ENCODE assay signal across 8 cellular contexts in genomic region chr14:64504310-64504896, GRCh38. TPM values are rescaled to one million over a fixed set of nuclear protein-coding genes. Genes with fewer than 3 reads are reported as not detected.
A peak's percentile ranks its signal among the peaks of the same experiment; 100 is the strongest.
DNase-seq lines count a peak whose midpoint lies in the region; ATAC-seq, FAIRE-seq and TF ChIP-seq lines count a peak whose summit lies in the region.

ZBTB1 (plus strand) TSS chr14:64504770; CDS start chr14:64521505, 16,735 bp downstream.

- H3K4me2 ChIP-seq in H1 (ENCODE audit: insufficient read depth in 1 of 2, low read depth in 2 of 2, low read length in 2 of 2) (peak within 1 kb of the TSS; percentile 97), mesendoderm (ENCODE audit: low read length) (peak within 1 kb of the TSS; percentile 86)

- no peak within 1 kb of the TSS for H3K23ac ChIP-seq in H1 (ENCODE audit: insufficient read length)
- H3K23ac ChIP-seq in mesendoderm (ENCODE audit: low read length) = peak within 1 kb of the TSS; percentile 59

- no peak within 1 kb of the TSS for H2BK20ac ChIP-seq in H1 (ENCODE audit: low read length)

- H3K18ac ChIP-seq in H1 (ENCODE audit: extremely low read depth, low read length) (peak within 1 kb of the TSS; percentile 99), mesendoderm (ENCODE audit: low read length) (peak within 1 kb of the TSS; percentile 86)

- no peak within 1 kb of the TSS for H2AFZ ChIP-seq in H1 (ENCODE audit: low read length)

- H3K27ac ChIP-seq in HL-60 (replicated peaks) (peak within 1 kb of the TSS; percentile 98), H1 (ENCODE audit: low read depth, low read length) (peak within 1 kb of the TSS; percentile 96), mesendoderm (ENCODE audit: low read depth, low read length) (peak within 1 kb of the TSS; percentile 100)

- TF ChIP-seq POLR2A in H1 (IDR thresholded peaks at IDR 0.05; ENCODE audit: control extremely low read depth in 1 of 2, low read depth in 2 of 2, low read length in 2 of 2) = peak; percentile 64 to 96

- CTCF ChIA-PET in H1 (lab: Charles Lee; ENCODE audit: partially characterized antibody) = interaction anchor here (0.5 to 1.4 kb wide), 5 partner anchors 12 to 406 kb away, joined by 3 to 6 read pairs (median 3); no protein-coding TSS in a partner anchor

- peak within 1 kb of the TSS; percentile 86 for H3K4me3 ChIP-seq in AG10803 (ENCODE audit: low read length)
- H3K4me3 ChIP-seq in HL-60 (replicated peaks; ENCODE audit: insufficient read depth, low read length) = peak within 1 kb of the TSS; percentile 62
- H3K4me3 ChIP-seq in H1 (ENCODE audit: extremely low read depth in 1 of 4, insufficient read depth in 2 of 4, low read depth in 3 of 4, low read length in 4 of 4) = peak within 1 kb of the TSS; percentile 68 to 93 (median 78)
- H3K4me3 ChIP-seq in mesendoderm (ENCODE audit: low read length) = peak within 1 kb of the TSS; percentile 85

- no peaks in the 10 kb centered on the region for H3K9me3 ChIP-seq in H1 (ENCODE audit: insufficient read depth in 2 of 2, low read depth in 1 of 2, low read length in 1 of 2)

- peaks cover 19% of the 10 kb centered on the region for H3K23me2 ChIP-seq in H1 (ENCODE audit: low read depth, low read length)

- H3K14ac ChIP-seq in H1 (ENCODE audit: insufficient read length) = peak within 1 kb of the TSS; percentile 84

- peak; percentile 27 for ATAC-seq in GM19324 (IDR thresholded peaks at IDR 0.05; ENCODE audit: low FRiP score, unreplicated experiment)

- DNase-seq in AG10803 (ENCODE audit: low read depth) = peak; percentile 92
- peak; percentile 53 to 79 for DNase-seq in HL-60 (ENCODE audit: low read depth in 1 of 2, low spot score in 1 of 2)
- DNase-seq in NOMO-1 (lab: John Stamatoyannopoulos, UW; ENCODE audit: unreplicated experiment in 2 of 2) = peak; percentile 75 to 88
- peak; percentile 69 to 81 (median 77) for DNase-seq in activated CD8-positive, alpha-beta memory T cell treated with anti-CD3 and anti-CD28 coated beads for 48 hours (ENCODE audit: low read depth in 2 of 3, low spot score in 2 of 3)
- peak; percentile 63 to 84 for DNase-seq in H1 (ENCODE audit: low read depth in 1 of 2, low spot score in 2 of 2)
- peak; percentile 96 for DNase-seq in mesendoderm
- peak; percentile 78 for DNase-seq in stimulated activated CD8-positive, alpha-beta memory T cell treated with anti-CD3 and anti-CD28 coated beads, Interleukin-12 subunit alpha, Interleukin-12 subunit beta, amount 100 ng/mL, for 24 hours (ENCODE audit: extremely low read depth)

- peak within 1 kb of the TSS; percentile 98 for H3K4ac ChIP-seq in H1 (replicated peaks; ENCODE audit: insufficient read length, low read depth, low read length)
- H3K4ac ChIP-seq in mesendoderm (ENCODE audit: low read depth, low read length) = peak within 1 kb of the TSS; percentile 100

- H4K20me1 ChIP-seq in H1 (replicated peaks in 1 of 2; ENCODE audit: control insufficient read depth in 1 of 2, insufficient read depth in 2 of 2, low read length in 2 of 2) = peaks cover 3 to 6% of the 10 kb centered on the region in 2 experiments

- TF ChIP-seq CTCF in AG10803 (conservative IDR thresholded peaks at IDR 0.05; ENCODE audit: low read length) (no peak), HL-60 (IDR thresholded peaks at IDR 0.05; ENCODE audit: insufficient read depth, low read length) (no peak), H1 (IDR thresholded peaks at IDR 0.05; ENCODE audit: control extremely low read depth in 1 of 3, insufficient read depth in 1 of 3, low read depth in 1 of 3, low read length in 3 of 3) (no peak)

- no peak for TF ChIP-seq RAD21 in H1 (IDR thresholded peaks at IDR 0.05 in 1 of 2, conservative IDR thresholded peaks at IDR 0.05 in 1 of 2; ENCODE audit: low read depth in 2 of 2, low read length in 2 of 2)

- H3K4me1 ChIP-seq in H1 (replicated peaks in 1 of 4; ENCODE audit: control insufficient read depth in 3 of 4, insufficient read depth in 4 of 4, low read length in 3 of 4) (peaks cover 2 to 16% (median 12%) of the 10 kb centered on the region in 4 experiments; a peak in 5 of 7 replicates), mesendoderm (ENCODE audit: control insufficient read depth, low read depth, low read length) (peaks cover 19% of the 10 kb centered on the region)

- H3K27me3 ChIP-seq in HL-60 (ENCODE audit: insufficient read depth, poor library complexity, severe bottlenecking) (no peaks in the 10 kb centered on the region), H1 (replicated peaks in 1 of 4; ENCODE audit: control insufficient read depth in 3 of 4, extremely low read depth in 1 of 4, insufficient read depth in 3 of 4, low read length in 3 of 4) (no peaks in the 10 kb centered on the region), mesendoderm (ENCODE audit: insufficient read depth, low read length, poor library complexity) (no peaks in the 10 kb centered on the region)

- H2BK5ac ChIP-seq in H1 (ENCODE audit: low read depth, low read length) (peak within 1 kb of the TSS; percentile 96), mesendoderm (ENCODE audit: low read length) (peak within 1 kb of the TSS; percentile 79)

- H3K56ac ChIP-seq in H1 (replicated peaks; ENCODE audit: insufficient read length, low read depth, low read length) (peak within 1 kb of the TSS; percentile 94), mesendoderm (ENCODE audit: low read length) (peak within 1 kb of the TSS; percentile 99)

- H4K5ac ChIP-seq in H1 (ENCODE audit: insufficient read length, low read depth, low read length) = peak within 1 kb of the TSS; percentile 99
- no peak within 1 kb of the TSS for H4K5ac ChIP-seq in mesendoderm (ENCODE audit: low read length)

- H3K9ac ChIP-seq in H1 (replicated peaks in 1 of 4; ENCODE audit: extremely low read depth in 1 of 4, low read depth in 3 of 4, low read length in 3 of 4) = peak within 1 kb of the TSS; percentile 95 to 98 (median 96)
- H3K9ac ChIP-seq in mesendoderm (ENCODE audit: low read length) = peak within 1 kb of the TSS; percentile 98

- H2BK120ac ChIP-seq in H1 (replicated peaks; ENCODE audit: low read depth, low read length) = peak within 1 kb of the TSS; percentile 77
- peak within 1 kb of the TSS; percentile 92 for H2BK120ac ChIP-seq in mesendoderm (ENCODE audit: low read depth, low read length)

- H4K91ac ChIP-seq in H1 (replicated peaks; ENCODE audit: insufficient read length, low read length) = peak within 1 kb of the TSS; percentile 99

- POLR2A ChIA-PET in H1 (lab: Charles Lee; ENCODE audit: partially characterized antibody) = interaction anchor here (0.8 to 4.4 kb wide), 46 partner anchors 9 to 262 kb away, joined by 3 to 52 read pairs (median 4); partner anchors contain the start of genes AKAP5, HSPA2 and MTHFD1

- H3K36me3 ChIP-seq in H1 (ENCODE audit: control insufficient read depth in 2 of 4, insufficient read depth in 4 of 4, low read length in 3 of 4) = no peaks in the 10 kb centered on the region
- H3K36me3 ChIP-seq in mesendoderm (ENCODE audit: control insufficient read depth, insufficient read depth, low read length) = no peaks in the 10 kb centered on the region

- H2BK15ac ChIP-seq in H1 (ENCODE audit: low read length) (0 out of 2 replicates have a peak within 1 kb of the TSS, but pooled peaks have one; percentile 67), mesendoderm (replicated peaks; ENCODE audit: low read depth) (no peak within 1 kb of the TSS)

- H3K79me1 ChIP-seq in H1 (ENCODE audit: low read depth, low read length) (peaks cover 6% of the 10 kb centered on the region), mesendoderm (ENCODE audit: low read length) (peaks cover 8% of the 10 kb centered on the region)

- peak within 1 kb of the TSS; percentile 77; the same call in 1 of the 2 replicates for H2BK12ac ChIP-seq in H1 (ENCODE audit: low read depth, low read length)

- no peak for TF ChIP-seq EP300 in H1 (IDR thresholded peaks at IDR 0.05; ENCODE audit: borderline replicate concordance in 1 of 2, low read depth in 2 of 2, low read length in 2 of 2)

- H2AK5ac ChIP-seq in H1 (ENCODE audit: low read depth, low read length) (peak within 1 kb of the TSS; percentile 89; the same call in 1 of the 2 replicates), mesendoderm (ENCODE audit: low read length) (no peak within 1 kb of the TSS)

- peak within 1 kb of the TSS; percentile 99 for H4K8ac ChIP-seq in H1 (ENCODE audit: extremely low read depth, insufficient read depth, low read length)
- H4K8ac ChIP-seq in mesendoderm (ENCODE audit: low read depth, low read length) = peak within 1 kb of the TSS; percentile 87

- peaks cover 11 to 73% of the 10 kb centered on the region in 2 experiments; a peak in 3 of 4 replicates for H3K79me2 ChIP-seq in H1 (ENCODE audit: control insufficient read depth in 1 of 2, insufficient read depth in 2 of 2, low read length in 2 of 2)
- H3K79me2 ChIP-seq in mesendoderm (ENCODE audit: control insufficient read depth, insufficient read depth, low read length) = peaks cover 30% of the 10 kb centered on the region

- no peak for FAIRE-seq in H1 (lab: Jason Lieb, UNC)

- WGBS in H1 (ENCODE audit: extremely low coverage in 1 of 2, insufficient coverage in 1 of 2, insufficient read length in 1 of 2, insufficient replicate concordance in 2 of 2, low coverage in 1 of 2, low lambda C conversion rate in 2 of 2, missing lambda C conversion rate in 1 of 2), 2 experiments = 0% methylated on average over 50 of the region's 63 CpGs; no CpG with 5 or more reads in 1 of the 2 experiments
- WGBS in mesendoderm (ENCODE audit: extremely low coverage, insufficient coverage, low lambda C conversion rate) = no CpG with 5 or more reads among the region's 63 CpGs

TF ChIP-seq in H1, 55 proteins besides CTCF, POLR2A, EP300 and RAD21 (continues in another document):
- peak; percentile 14 for TF ChIP-seq TAF7 (optimal IDR thresholded peaks at IDR 0.05; ENCODE audit: borderline replicate concordance, low read depth, low read length)
- TF ChIP-seq JUND (IDR thresholded peaks at IDR 0.05; ENCODE audit: low read length) = no peak
- TF ChIP-seq CEBPB (IDR thresholded peaks at IDR 0.05; ENCODE audit: low read depth, low read length) = peak; percentile 70; the same call in 1 of the 2 replicates
- no peak for TF ChIP-seq CBX8 (IDR thresholded peaks at IDR 0.05; ENCODE audit: borderline replicate concordance, low read depth, low read length)
- TF ChIP-seq ZNF274 (IDR thresholded peaks at IDR 0.05; ENCODE audit: borderline replicate concordance, extremely low read depth, low read length) = no peak
- peak; percentile 57; the same call in 1 of the 2 replicates for TF ChIP-seq SP4 (IDR thresholded peaks at IDR 0.05; ENCODE audit: low read length)
- TF ChIP-seq TAF1 (IDR thresholded peaks at IDR 0.05; ENCODE audit: low read depth, low read length) = peak; percentile 93

RNA-seq across cellular contexts. Expression of gene ZBTB1, which starts in this region (rescaled TPM):
- 27.5 and 27.9 TPM in 2 replicates for total RNA-seq in H1 (2021; fragmentation: NEBNext Ultra II Directional; extraction: Animal tissue kit (Norgen Biotek cat#: 25700))
- 11.6 and 13.6 TPM in 2 replicates for polyA plus RNA-seq in H1 (2011; rRNA removed)
- polyA plus RNA-seq in H1 (2011; cell fraction: cytosol; rRNA removed) = 14.9 TPM
- 12.4 TPM for polyA plus RNA-seq in H1 (2011; cell fraction: nucleus; rRNA removed)
- 13.0 to 22.0 TPM (median 15.7 TPM) in 4 replicates for polyA plus RNA-seq in H1 (2012, experiment 1 of 2)
- 1.1 TPM for polyA plus RNA-seq in H1 (2012, experiment 2 of 2)
- 16.9 TPM for polyA plus RNA-seq in H1 (2013, experiment 1 of 2)
- 16.0 TPM for polyA plus RNA-seq in H1 (2013, experiment 2 of 2)
- polyA minus RNA-seq in H1 (2011; rRNA and poly(A)+ RNA removed) = 18.2 and 26.2 TPM in 2 replicates
- 18.5 TPM for polyA minus RNA-seq in H1 (2011; cell fraction: cytosol; rRNA and poly(A)+ RNA removed)
- 37.6 TPM for polyA minus RNA-seq in H1 (2011; cell fraction: nucleus; rRNA and poly(A)+ RNA removed)
- polyA plus RNA-seq in mesendoderm (2013, experiment 1 of 2) = 26.0 TPM
- 25.7 TPM for polyA plus RNA-seq in mesendoderm (2013, experiment 2 of 2)

Comparison
In these comparisons a context has a peak if more than half of its experiments do, and no peak if none do; other contexts are left out.
1. Peak in every context shown above with its lines: DNase-seq, ATAC-seq, H3K4me3 ChIP-seq and H3K27ac ChIP-seq.